In the genomic region with DNA sequence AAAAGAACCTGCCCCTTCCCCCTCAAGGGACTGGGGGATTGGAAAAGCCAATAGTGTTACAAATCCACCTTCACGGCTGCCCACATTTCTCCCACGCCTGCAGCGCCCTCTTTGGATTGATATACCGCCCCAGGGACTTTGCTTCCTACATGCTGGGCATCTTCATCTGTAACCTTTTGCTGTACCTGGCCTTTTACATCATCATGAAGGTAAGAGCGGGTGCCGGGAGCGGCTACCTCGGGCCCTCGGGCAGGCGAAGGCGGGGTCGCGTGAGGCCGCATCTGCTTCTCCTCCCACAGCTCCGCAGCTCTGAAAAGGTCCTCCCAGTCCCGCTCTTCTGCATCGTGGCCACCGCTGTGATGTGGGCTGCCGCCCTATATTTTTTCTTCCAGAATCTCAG, we compare ENCODE assay signal across 15 cellular contexts.
DNase-seq lines count a peak whose midpoint lies in the region; ATAC-seq, FAIRE-seq and TF ChIP-seq lines count a peak whose summit lies in the region.
"Had no signal": no experiment of that assay in that cellular context is flagged by ENCODE, and none has a peak within 500 bp of the region (broad histone marks: within the 10 kb centered on the region; RNA-seq: fewer than 3 reads in every experiment).

No MANE protein-coding gene starts in this region.

- H3K79me2 ChIP-seq in osteoblast (ENCODE audit: insufficient read depth, low read length) = no peaks in the 10 kb centered on the region

- peaks cover 2% of the 10 kb centered on the region for H3K4me1 Mint-ChIP-seq in activated CD4-positive, alpha-beta T cell treated with anti-CD3 and anti-CD28 coated beads, Interleukin-2, amount 10 ng/mL, durations not matched to agents 7 days and 5 days
- H3K4me1 Mint-ChIP-seq: activated CD4-positive, alpha-beta T cell treated with anti-CD3 and anti-CD28 coated beads for 36 hours had no signal

- no peak overlapping the region for H3K27ac ChIP-seq in osteoblast (ENCODE audit: low read depth, low read length)

- no peak overlapping the region for H3K4me3 ChIP-seq in BJ (ENCODE audit: low read depth, low read length)
- H3K4me3 ChIP-seq in epithelial cell of esophagus (ENCODE audit: low read length) = no peak overlapping the region
- H3K4me3 ChIP-seq in osteoblast (ENCODE audit: insufficient read depth, low read length) = peak overlapping the region; percentile 55

- no peak overlapping the region for H3K27ac Mint-ChIP-seq in activated CD4-positive, alpha-beta T cell treated with anti-CD3 and anti-CD28 coated beads, Interleukin-2, amount 10 ng/mL, durations not matched to agents 7 days and 5 days
- H3K27ac Mint-ChIP-seq: activated CD4-positive, alpha-beta T cell treated with anti-CD3 and anti-CD28 coated beads for 36 hours had no signal

- no peaks in the 10 kb centered on the region for H4K20me1 ChIP-seq in osteoblast (ENCODE audit: insufficient read depth, low read length)

- H3K36me3 Mint-ChIP-seq in activated CD4-positive, alpha-beta T cell treated with anti-CD3 and anti-CD28 coated beads, Interleukin-2, amount 10 ng/mL, durations not matched to agents 7 days and 5 days (ENCODE audit: low read depth) = peaks cover 34% of the 10 kb centered on the region

- POLR2A ChIA-PET in BJ (lab: Charles Lee) = interaction anchor here (0.6 kb wide), 1 partner anchor 54 kb away, joined by 3 read pairs; no protein-coding TSS in a partner anchor
- POLR2A ChIA-PET in activated CD4-positive, alpha-beta T cell treated with anti-CD3 and anti-CD28 coated beads, Interleukin-2, amount 10 ng/mL, durations not matched to agents 7 days and 5 days (lab: Charles Lee) = no interaction called here

- TF ChIP-seq CTCF in BJ (IDR thresholded peaks at IDR 0.05; ENCODE audit: insufficient read depth, low read depth, low read length) (0 out of 2 replicates have a peak, but pooled peaks have one; percentile 9), epithelial cell of esophagus (IDR thresholded peaks at IDR 0.05; ENCODE audit: insufficient read depth, low read depth, low read length, missing control alignments) (peak; percentile 14), osteoblast (IDR thresholded peaks at IDR 0.05; ENCODE audit: extremely low read depth, low read depth, low read length) (no peak)

- H3K27me3 ChIP-seq in BJ (ENCODE audit: control insufficient read depth, insufficient read depth, low read length) (peaks cover 5% of the 10 kb centered on the region; the same call in 1 of the 2 replicates), osteoblast (ENCODE audit: insufficient read depth, low read length) (peaks cover 10% of the 10 kb centered on the region)

- H3K9me3 ChIP-seq in osteoblast (ENCODE audit: low read depth, low read length) = no peaks in the 10 kb centered on the region

- peak overlapping the region; percentile 72 for H3K4me2 ChIP-seq in osteoblast (ENCODE audit: insufficient read depth, low read length)

- TF ChIP-seq POLR2A in GM12892 (IDR thresholded peaks at IDR 0.05; ENCODE audit: low read depth, low read length) = no peak

- H3K36me3 ChIP-seq in BJ (ENCODE audit: control insufficient read depth, insufficient read depth, low read length) (no peaks in the 10 kb centered on the region), osteoblast (ENCODE audit: insufficient read depth, low read length) (no peaks in the 10 kb centered on the region)

- H3K4me1 ChIP-seq in osteoblast (ENCODE audit: insufficient read depth, low read length) = peaks cover 6% of the 10 kb centered on the region

- FAIRE-seq in GM12892 (lab: Jason Lieb, UNC) = no peak
- FAIRE-seq: HTR-8/SVneo had no signal

- H2AFZ ChIP-seq in osteoblast (ENCODE audit: low read length) = peak overlapping the region; percentile 74

- H3K9me3 Mint-ChIP-seq in activated CD4-positive, alpha-beta T cell treated with anti-CD3 and anti-CD28 coated beads, Interleukin-2, amount 10 ng/mL, durations not matched to agents 7 days and 5 days = no peaks in the 10 kb centered on the region

- no peak for DNase-seq in BJ (ENCODE audit: low read depth)
- peak; percentile 10 for DNase-seq in NCI-H2227 treated with DMSO at 0.1 percent for 48 hours (lab: John Stamatoyannopoulos, UW)
- DNase-seq in epithelial cell of esophagus (ENCODE audit: low read depth) = peak; percentile 28
- no peak for DNase-seq in osteoblast (ENCODE audit: insufficient read length, low spot score, missing footprints)
- no peak for DNase-seq in activated CD4-positive, alpha-beta T cell treated with anti-CD3 and anti-CD28 coated beads, Interleukin-2, amount 10 ng/mL, durations not matched to agents 7 days and 5 days
- no peak for DNase-seq in NCI-H345 treated with DMSO at 0.1 percent for 48 hours (lab: John Stamatoyannopoulos, UW; ENCODE audit: unreplicated experiment)
- no peak for DNase-seq in stimulated activated naive CD8-positive, alpha-beta T cell treated with anti-CD3 and anti-CD28 coated beads, Interleukin-15, Interleukin-2, amounts not matched to agents 100 U/mL and 50 U/mL, for 24 hours
- no peak for DNase-seq in GM12892 (ENCODE audit: insufficient read length)
- DNase-seq: activated CD4-positive, alpha-beta T cell treated with anti-CD3 and anti-CD28 coated beads for 36 hours; activated effector memory CD4-positive, alpha-beta T cell treated with Interleukin-2 at 50 U/mL for 16 hours; cerebellar nuclear complex; foreskin melanocyte; NCI-H1417 had no signal

- CTCF ChIA-PET in BJ (lab: Yijun Ruan, JAX) = interaction anchor here (0.6 to 0.9 kb wide), 2 partner anchors 9 to 46 kb away, joined by 3 read pairs; no protein-coding TSS in a partner anchor
- CTCF ChIA-PET in activated CD4-positive, alpha-beta T cell treated with anti-CD3 and anti-CD28 coated beads, Interleukin-2, amount 10 ng/mL, durations not matched to agents 7 days and 5 days (lab: Charles Lee) = interaction anchor here (0.6 to 1.5 kb wide), 2 partner anchors 27 to 128 kb away, joined by 3 read pairs; no protein-coding TSS in a partner anchor

- no peak for ATAC-seq in stimulated activated naive CD8-positive, alpha-beta T cell treated with anti-CD3 and anti-CD28 coated beads, Interleukin-15, Interleukin-2, amounts not matched to agents 100 U/mL and 50 U/mL, for 24 hours
- ATAC-seq: activated CD4-positive, alpha-beta T cell treated with anti-CD3 and anti-CD28 coated beads for 36 hours; left lobe of liver had no signal

- H3K27me3 Mint-ChIP-seq in activated CD4-positive, alpha-beta T cell treated with anti-CD3 and anti-CD28 coated beads, Interleukin-2, amount 10 ng/mL, durations not matched to agents 7 days and 5 days = no peaks in the 10 kb centered on the region
- H3K27me3 Mint-ChIP-seq: activated CD4-positive, alpha-beta T cell treated with anti-CD3 and anti-CD28 coated beads for 36 hours had no signal

- H3K4me3 Mint-ChIP-seq in activated CD4-positive, alpha-beta T cell treated with anti-CD3 and anti-CD28 coated beads, Interleukin-2, amount 10 ng/mL, durations not matched to agents 7 days and 5 days = no peak overlapping the region
- H3K4me3 Mint-ChIP-seq: activated CD4-positive, alpha-beta T cell treated with anti-CD3 and anti-CD28 coated beads for 36 hours had no signal

Comparison
In these comparisons a context has a peak if more than half of its experiments do, and no peak if none do; other contexts are left out.
1. DNase-seq: peak in NCI-H2227 treated with DMSO at 0.1 percent for 48 hours (single experiment) and epithelial cell of esophagus (single experiment); none in BJ (single experiment), osteoblast (single experiment), activated CD4-positive, alpha-beta T cell treated with anti-CD3 and anti-CD28 coated beads, Interleukin-2, amount 10 ng/mL, durations not matched to agents 7 days and 5 days (single experiment), NCI-H345 treated with DMSO at 0.1 percent for 48 hours (single experiment), stimulated activated naive CD8-positive, alpha-beta T cell treated with anti-CD3 and anti-CD28 coated beads, Interleukin-15, Interleukin-2, amounts not matched to agents 100 U/mL and 50 U/mL, for 24 hours (single experiment) and GM12892 (single experiment).